ENCODE assay signal across 8 cellular contexts in genomic region chr7:142438235-142438922, GRCh38.
A peak's percentile ranks its signal among the peaks of the same experiment; 100 is the strongest.
DNase-seq lines count a peak whose midpoint lies in the region; ATAC-seq, FAIRE-seq and TF ChIP-seq lines count a peak whose summit lies in the region.

No MANE protein-coding gene starts in this region.

- TF ChIP-seq CTCF in PC-3 (conservative IDR thresholded peaks at IDR 0.05; ENCODE audit: low read depth, low read length) (peak; percentile 87), epithelial cell of esophagus (IDR thresholded peaks at IDR 0.05; ENCODE audit: insufficient read depth, low read depth, low read length, missing control alignments) (peak; percentile 55), pancreas (IDR thresholded peaks at IDR 0.05) (peak; percentile 19 to 37 (median 30))

- no TSS peak for BruUV-seq in PC-3 (replicated peaks; lab: Mats Ljungman, UMichigan)

- no peaks in the 10 kb centered on the region for H3K9me3 ChIP-seq in PC-3 (ENCODE audit: low read length)
- H3K9me3 ChIP-seq in pancreas: no peaks in the 10 kb centered on the region

- H3K9ac ChIP-seq in PC-3 (ENCODE audit: low read length): no peak overlapping the region

- DNase-seq in NCI-H1417 (lab: John Stamatoyannopoulos, UW): peak in 2 of 3 experiments; percentile 22 to 69
- DNase-seq in NCI-H1417 treated with DMSO at 0.1 percent for 48 hours (lab: John Stamatoyannopoulos, UW): no peak
- DNase-seq in H7: peak; percentile 74
- peak; percentile 71 for DNase-seq in PC-3
- DNase-seq in epithelial cell of esophagus (ENCODE audit: low read depth): peak; percentile 59
- DNase-seq in pancreas: peak in 2 of 6 donors; percentile 27 to 29
- no peak for DNase-seq in activated T-cell treated with anti-CD3 and anti-CD28 coated beads for 4 hours
- no peak for DNase-seq in NCI-H2029 treated with DMSO at 0.1 percent for 48 hours (lab: John Stamatoyannopoulos, UW)

- CTCF ChIA-PET in PC-3 (lab: Charles Lee): interaction anchor here (0.6 kb wide), 1 partner anchor 24 kb away, joined by 3 read pairs; no protein-coding TSS in a partner anchor

- no peak for FAIRE-seq in pancreas (lab: Jason Lieb, UNC)

- POLR2A ChIA-PET in PC-3 (lab: Charles Lee; ENCODE audit: unreplicated experiment): no interaction called here

- H3K79me2 ChIP-seq in PC-3 (ENCODE audit: low read length): no peaks in the 10 kb centered on the region

- no peaks in the 10 kb centered on the region for H4K20me1 ChIP-seq in PC-3 (ENCODE audit: low read length)

- intact Hi-C loops in PC-3 (cut with micrococcal nuclease) (no loop called here), pancreas (cut with DNase I) (no loop called here)

- H3K27ac ChIP-seq in PC-3 (ENCODE audit: low read length) (no peak overlapping the region), pancreas (no peak overlapping the region)

- H2AFZ ChIP-seq in PC-3 (ENCODE audit: low read length): no peak overlapping the region

- H3K9me2 ChIP-seq in PC-3 (replicated peaks; ENCODE audit: low read length): no peaks in the 10 kb centered on the region

- ATAC-seq in PC-3 (peak; percentile 9; the same call in 1 of the 2 replicates), pancreas (peak; percentile 69 to 81 (median 76))

- no peak overlapping the region for H3K4me2 ChIP-seq in PC-3 (ENCODE audit: low read length)

- no peaks in the 10 kb centered on the region for H3K36me3 ChIP-seq in H7 (replicated peaks; ENCODE audit: control insufficient read depth, insufficient read depth, low read length)
- no peaks in the 10 kb centered on the region for H3K36me3 ChIP-seq in PC-3 (ENCODE audit: low read depth, low read length)
- no peaks in the 10 kb centered on the region for H3K36me3 ChIP-seq in pancreas

- H3K27me3 ChIP-seq in H7 (ENCODE audit: control insufficient read depth, insufficient read depth, low read length): no peaks in the 10 kb centered on the region
- no peaks in the 10 kb centered on the region for H3K27me3 ChIP-seq in PC-3 (ENCODE audit: low read length)
- H3K27me3 ChIP-seq in pancreas: no peaks in the 10 kb centered on the region

- WGBS in pancreas, 2 donors: 91 to 93% methylated on average over 12 of the region's 12 CpGs

- H3K4me3 ChIP-seq in H7 (ENCODE audit: insufficient read depth, low read depth, low read length) (no peak overlapping the region), PC-3 (ENCODE audit: low read length) (no peak overlapping the region), epithelial cell of esophagus (ENCODE audit: low read length) (no peak overlapping the region), pancreas (no peak overlapping the region)

- peaks cover 7% of the 10 kb centered on the region for H3F3A ChIP-seq in PC-3 (ENCODE audit: low read length, unreplicated experiment)

- H3K4me1 ChIP-seq in PC-3 (ENCODE audit: insufficient read depth, low read length): peaks cover 51% of the 10 kb centered on the region
- H3K4me1 ChIP-seq in pancreas: no peaks in the 10 kb centered on the region

Comparison
In these comparisons a context has a peak if more than half of its experiments do, and no peak if none do; other contexts are left out.
1. DNase-seq: peak in NCI-H1417 (2 of 3), H7 (single experiment), PC-3 (single experiment) and epithelial cell of esophagus (single experiment); none in NCI-H1417 treated with DMSO at 0.1 percent for 48 hours (single experiment), activated T-cell treated with anti-CD3 and anti-CD28 coated beads for 4 hours (single experiment) and NCI-H2029 treated with DMSO at 0.1 percent for 48 hours (single experiment).
2. CTCF ChIP-seq: peak in every context shown above with its lines; median percentile 87 in PC-3; 55 in epithelial cell of esophagus; 30 in pancreas.